Comparison of ENCODE assay signal across 27 cellular contexts in the genomic region with DNA sequence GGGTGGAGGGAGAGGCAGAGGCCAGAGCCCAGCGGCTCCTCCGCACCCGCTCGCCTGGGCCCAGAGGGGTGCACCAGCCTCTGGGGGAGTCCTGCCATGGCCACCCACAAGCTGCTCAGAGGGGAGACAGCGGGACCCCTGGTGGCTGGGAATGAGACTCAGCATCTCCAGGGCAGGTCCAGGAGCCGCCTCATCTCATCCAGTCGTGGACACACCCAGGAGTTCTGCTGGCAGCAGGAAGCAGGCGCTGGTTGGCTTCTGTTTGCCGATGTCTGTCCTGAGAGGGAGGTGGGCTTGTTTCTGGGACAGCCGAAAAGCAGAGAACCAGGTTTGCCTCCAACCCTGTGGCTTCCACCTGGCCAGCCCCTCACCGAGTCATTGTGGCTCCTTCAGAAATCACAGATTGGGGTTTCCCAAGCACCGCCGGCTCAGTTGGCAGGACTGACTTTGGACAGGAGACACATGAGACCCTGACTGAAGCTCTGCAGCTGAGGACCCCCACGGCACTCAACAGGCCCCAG. TPM values are rescaled to one million over a fixed set of nuclear protein-coding genes. Genes with fewer than 3 reads are reported as not detected.
DNase-seq lines count a peak whose midpoint lies in the region; ATAC-seq, FAIRE-seq and TF ChIP-seq lines count a peak whose summit lies in the region.
"Had no signal": no experiment of that assay in that cellular context is flagged by ENCODE, and none has a peak within 500 bp of the region (broad histone marks: within the 10 kb centered on the region; RNA-seq: fewer than 3 reads in every experiment).

No MANE protein-coding gene starts in this region.

- no peak for DNase-seq in H9
- DNase-seq in HepG2 (ENCODE audit: low spot score), result no peak
- no peak for DNase-seq in amniotic stem cell (lab: John Stamatoyannopoulos, UW)
- DNase-seq in cortex of kidney (lab: John Stamatoyannopoulos, UW), result no peak
- no peak for DNase-seq in posterior vena cava (ENCODE audit: low spot score)
- DNase-seq: AML-193; Caco-2; CD8-positive, alpha-beta T cell; DMS153; DND-41; GOT3; IMR-90; MM.1S; NCI-H2029; NCI-H446 treated with DMSO at 0.1 percent for 48 hours; NCI-H526; NCI-H82; NK-92 treated with Interleukin-12 subunit alpha and Interleukin-12 subunit beta, amount 100 ng/mL, for 24 hours; Right ventricle myocardium superior had no signal

- in situ Hi-C loops in HepG2 (cut with HindIII; ENCODE audit: extremely low pct_ligation_motif_present, low pct_unique_long_range_greater_than_20kb), result no loop called here

- H3K36me3 ChIP-seq in BLaER1 (no peaks in the 10 kb centered on the region), HepG2 (replicated peaks in 1 of 2; ENCODE audit: control insufficient read depth in 1 of 2, insufficient read depth in 2 of 2, low read length in 2 of 2) (no peaks in the 10 kb centered on the region)
- H3K36me3 ChIP-seq: SJSA1 had no signal

- no TSS peak for BruUV-seq in HepG2 (replicated peaks; lab: Mats Ljungman, UMichigan)

- no peak overlapping the region for H4K8ac ChIP-seq in H9 (replicated peaks; ENCODE audit: insufficient read length, low read depth, low read length)

- H2BK12ac ChIP-seq in H9 (ENCODE audit: insufficient read length, low read depth, low read length), result no peak overlapping the region

- POLR2A ChIA-PET in HepG2 (lab: Yijun Ruan, JAX), result no interaction called here

- H3K79me2 ChIP-seq in H9 (ENCODE audit: insufficient read depth, low read length) (no peaks in the 10 kb centered on the region), HepG2 (ENCODE audit: insufficient read depth, low read length) (no peaks in the 10 kb centered on the region)

- WGBS in H9 (ENCODE audit: extremely low coverage, insufficient read length, low lambda C conversion rate), result no CpG with 5 or more reads among the region's 14 CpGs
- 9% methylated on average over 7 of the region's 14 CpGs for WGBS in HepG2 (ENCODE audit: low lambda C conversion rate)

- H2BK5ac ChIP-seq in H9 (ENCODE audit: insufficient read length, low read length), result no peak overlapping the region

- peak overlapping the region; percentile 48 for H3K9ac ChIP-seq in BLaER1
- H3K9ac ChIP-seq in H9 (ENCODE audit: extremely low read depth, insufficient read length, low read length), result no peak overlapping the region
- no peak overlapping the region for H3K9ac ChIP-seq in HepG2 (ENCODE audit: insufficient read depth, low read depth, low read length)
- H3K9ac ChIP-seq: KMS-11 had no signal

- FAIRE-seq in HepG2 (lab: Jason Lieb, UNC), result no peak
- FAIRE-seq: A204.1, GM12892 had no signal

- H2BK120ac ChIP-seq in H9 (ENCODE audit: low read depth, low read length, poor library complexity, severe bottlenecking), result no peak overlapping the region

- H3K27me3 Mint-ChIP-seq in H9 (ENCODE audit: low read depth), result peaks cover 18% of the 10 kb centered on the region

- peaks cover 6 to 22% of the 10 kb centered on the region in 2 experiments for H3K4me1 Mint-ChIP-seq in H9

- H2BK20ac ChIP-seq in H9 (ENCODE audit: low read depth, low read length, poor library complexity, severe bottlenecking), result no peak overlapping the region

- no peak overlapping the region; a peak in 1 of 7 replicates for H3K27ac Mint-ChIP-seq in H9
- H3K27ac Mint-ChIP-seq: CD8-positive, alpha-beta T cell had no signal

- CTCF ChIA-PET in HepG2 (lab: Yijun Ruan, JAX; ENCODE audit: low intra/inter-chr PET ratio, low total read pairs), result no interaction called here

- H3K27me3 ChIP-seq in BLaER1 (no peaks in the 10 kb centered on the region), H9 (ENCODE audit: insufficient read depth, low read length) (no peaks in the 10 kb centered on the region), HepG2 (ENCODE audit: control insufficient read depth in 1 of 2, insufficient read depth in 2 of 2, low read length in 2 of 2) (peaks cover 41 to 91% of the 10 kb centered on the region in 2 experiments)

- intact Hi-C loops in HepG2 (cut with micrococcal nuclease; ENCODE audit: unreplicated experiment) (no loop called here), posterior vena cava (cut with DNase I) (no loop called here)

- H3K4me3 ChIP-seq in BLaER1 (no peak overlapping the region), HepG2 (replicated peaks in 1 of 3; ENCODE audit: insufficient read depth in 1 of 3, low read depth in 2 of 3, low read length in 3 of 3) (no peak overlapping the region)
- H3K4me3 ChIP-seq: SJSA1 had no signal

- no peak overlapping the region; the same call in 1 of the 2 replicates for H3K14ac ChIP-seq in H9 (ENCODE audit: insufficient read depth, low read length)

- no peaks in the 10 kb centered on the region for H3K36me3 Mint-ChIP-seq in H9 (ENCODE audit: insufficient read depth in 1 of 3, low read depth in 3 of 3)
- H3K36me3 Mint-ChIP-seq: CD8-positive, alpha-beta T cell had no signal

- no peak overlapping the region for H3K4me3 Mint-ChIP-seq in H9
- H3K4me3 Mint-ChIP-seq: CD8-positive, alpha-beta T cell had no signal

- no peak overlapping the region for H3K23ac ChIP-seq in H9 (ENCODE audit: insufficient read length, low read depth, low read length)

- no peaks in the 10 kb centered on the region for H3K79me1 ChIP-seq in H9 (ENCODE audit: insufficient read depth, low read depth, low read length, poor library complexity, severe bottlenecking)

- H3K4ac ChIP-seq in H9 (ENCODE audit: low read depth, low read length), result no peak overlapping the region

- no peak overlapping the region for H2BK15ac ChIP-seq in H9 (ENCODE audit: low read depth, low read length)

- TF ChIP-seq EP300 in HepG2 (IDR thresholded peaks at IDR 0.05; ENCODE audit: low read depth in 2 of 2, low read length in 2 of 2) (no peak), HepG2 (CRISPR knock-in tag; IDR thresholded peaks at IDR 0.05; ENCODE audit: borderline replicate concordance) (no peak)

- TF ChIP-seq CTCF in H9 (conservative IDR thresholded peaks at IDR 0.05), result peak; percentile 18; the same call in 2 of the 3 replicates
- TF ChIP-seq CTCF in VCaP (conservative IDR thresholded peaks at IDR 0.05), result no peak
- TF ChIP-seq CTCF in HepG2 (CRISPR knock-in tag; IDR thresholded peaks at IDR 0.05), result no peak

- no peaks in the 10 kb centered on the region; a peak in 1 of 5 replicates for H3K9me3 Mint-ChIP-seq in H9
- H3K9me3 Mint-ChIP-seq: CD8-positive, alpha-beta T cell had no signal

- H4K5ac ChIP-seq in H9 (ENCODE audit: insufficient read length, low read depth, low read length), result no peak overlapping the region

- TF ChIP-seq POLR2A in HepG2 (IDR thresholded peaks at IDR 0.05; ENCODE audit: insufficient read depth in 1 of 2, low read depth in 2 of 2, low read length in 2 of 2), result no peak

- H3K23me2 ChIP-seq in H9 (ENCODE audit: insufficient read length, low read depth, low read length, poor library complexity, severe bottlenecking), result no peaks in the 10 kb centered on the region

- peak overlapping the region; percentile 58 for H3K27ac ChIP-seq in BLaER1
- H3K27ac ChIP-seq in H9 (ENCODE audit: insufficient read length, low read depth, low read length), result no peak overlapping the region
- H3K27ac ChIP-seq in VCaP, result peak overlapping the region; percentile 69; the same call in 1 of the 2 replicates
- H3K27ac ChIP-seq in HepG2 (ENCODE audit: extremely low read length, insufficient read depth, low read length), result no peak overlapping the region
- H3K27ac ChIP-seq: C4-2B, KMS-11, SJSA1 had no signal

- H3K9me3 ChIP-seq in BLaER1 (no peaks in the 10 kb centered on the region), H9 (ENCODE audit: control insufficient read depth, low read depth, low read length) (no peaks in the 10 kb centered on the region), HepG2 (ENCODE audit: low read length) (no peaks in the 10 kb centered on the region)
- H3K9me3 ChIP-seq: Caco-2 had no signal

- peak; percentile 54 for ATAC-seq in HepG2
- ATAC-seq in GM18511 (IDR thresholded peaks at IDR 0.05; ENCODE audit: unreplicated experiment), result no peak
- ATAC-seq: CD8-positive, alpha-beta T cell had no signal

- no peak for TF ChIP-seq RAD21 in HepG2 (CRISPR knock-in tag; IDR thresholded peaks at IDR 0.05)

- no peak overlapping the region for H3T11ph ChIP-seq in H9 (ENCODE audit: low read length)

- H3K56ac ChIP-seq in H9 (ENCODE audit: insufficient read length, low read depth, low read length), result no peak overlapping the region

- H3K4me1 ChIP-seq in BLaER1 (peaks cover 43% of the 10 kb centered on the region), H9 (ENCODE audit: insufficient read depth, low read length) (no peaks in the 10 kb centered on the region), HepG2 (ENCODE audit: insufficient read depth, low read length) (no peaks in the 10 kb centered on the region)
- H3K4me1 ChIP-seq: Caco-2, SJSA1 had no signal

- H4K91ac ChIP-seq in H9 (ENCODE audit: insufficient read length, low read depth, low read length), result no peak overlapping the region

- no peak overlapping the region for H3K18ac ChIP-seq in H9 (ENCODE audit: insufficient read length, low read depth, low read length)

- H2AFZ ChIP-seq in H9 (ENCODE audit: low read length), result no peak overlapping the region
- no peak overlapping the region for H2AFZ ChIP-seq in HepG2 (ENCODE audit: low read length)

- no peak overlapping the region for H2AK5ac ChIP-seq in H9 (ENCODE audit: insufficient read length, low read length)

- no peaks in the 10 kb centered on the region for H4K20me1 ChIP-seq in BLaER1
- no peaks in the 10 kb centered on the region for H4K20me1 ChIP-seq in H9 (ENCODE audit: control insufficient read depth, insufficient read depth, insufficient read length)
- no peaks in the 10 kb centered on the region for H4K20me1 ChIP-seq in HepG2 (ENCODE audit: insufficient read depth, low read length)

- H3K4me2 ChIP-seq in BLaER1, result peak overlapping the region; percentile 76
- no peak overlapping the region for H3K4me2 ChIP-seq in H9 (ENCODE audit: insufficient read depth, insufficient read length, low read length)
- H3K4me2 ChIP-seq in HepG2 (ENCODE audit: low read depth, low read length), result no peak overlapping the region
- H3K4me2 ChIP-seq: KMS-11 had no signal

RNA-seq across cellular contexts. Expression of gene ENPP7, which starts 49.6 kb away (rescaled TPM):
- total RNA-seq in H9 (2021) (not detected in 2 replicates), HepG2 (2016; rRNA removed; fragmentation: Illumina TruSeq; extraction: Trizol) (0.76 and 2.2 TPM in 2 replicates), posterior vena cava (not detected)
- total RNA-seq in HepG2 (2016; cell fraction: cytosol; rRNA removed; fragmentation: Illumina TruSeq; extraction: Trizol; ENCODE audit: low read depth), result 0.30 TPM in 1 of 2 replicates, not detected in the other
- 0.54 and 2.3 TPM in 2 replicates for total RNA-seq in HepG2 (2016; cell fraction: insoluble cytoplasmic fraction; rRNA removed; fragmentation: Illumina TruSeq; extraction: Trizol)
- 0.28 and 0.41 TPM in 2 replicates for total RNA-seq in HepG2 (2016; cell fraction: membrane; rRNA removed; fragmentation: Illumina TruSeq; extraction: Trizol)
- 3.2 and 3.4 TPM in 2 replicates for total RNA-seq in HepG2 (2016; cell fraction: nucleus; rRNA removed; fragmentation: Illumina TruSeq; extraction: Trizol)
- 1.1 and 2.2 TPM in 2 replicates for polyA plus RNA-seq in HepG2 (2011; rRNA removed)
- polyA plus RNA-seq in HepG2 (2011; cell fraction: cytosol; rRNA removed), result 1.2 and 1.3 TPM in 2 replicates
- 5.5 and 5.6 TPM in 2 replicates for polyA plus RNA-seq in HepG2 (2011; cell fraction: nucleus; rRNA removed)
- 1.7 and 2.5 TPM in 2 replicates for polyA plus RNA-seq in HepG2 (2012)
- polyA plus RNA-seq in HepG2 (2016; cell fraction: cytosol; fragmentation: Illumina TruSeq; extraction: Trizol; ENCODE audit: low read depth), result 0.20 and 0.24 TPM in 2 replicates
- polyA plus RNA-seq in HepG2 (2016; cell fraction: insoluble cytoplasmic fraction; fragmentation: Illumina TruSeq; extraction: Trizol; ENCODE audit: low read depth), result 0.19 and 0.36 TPM in 2 replicates
- 0.15 and 0.29 TPM in 2 replicates for polyA plus RNA-seq in HepG2 (2016; cell fraction: membrane; fragmentation: Illumina TruSeq; extraction: Trizol; ENCODE audit: low read depth)
- polyA plus RNA-seq in HepG2 (2016; cell fraction: nucleus; fragmentation: Illumina TruSeq; extraction: Trizol; ENCODE audit: insufficient read depth, low read depth), result 1.4 and 2.3 TPM in 2 replicates
- polyA minus RNA-seq in HepG2 (2011; rRNA and poly(A)+ RNA removed; ENCODE audit: low replicate concordance), result 6.6 TPM in 1 of 2 replicates, not detected in the other
- polyA minus RNA-seq in HepG2 (2011; cell fraction: cytosol; rRNA and poly(A)+ RNA removed), result 0.79 and 1.1 TPM in 2 replicates
- 10.6 and 12.7 TPM in 2 replicates for polyA minus RNA-seq in HepG2 (2011; cell fraction: nucleus; rRNA and poly(A)+ RNA removed)
- total RNA-seq: IMR-90, Right ventricle myocardium superior, SJSA1 had no signal
- polyA plus RNA-seq: IMR-90 had no signal

Comparison
In these comparisons a context has a peak if more than half of its experiments do, and no peak if none do; other contexts are left out.
1. H3K27ac ChIP-seq: peak in BLaER1 (single experiment) and VCaP (single experiment); none in H9 (single experiment) and HepG2 (single experiment).